8 cellular contexts compared by ENCODE assay signal in genomic region chr10:79067241-79068202, GRCh38. TPM values are rescaled to one million over a fixed set of nuclear protein-coding genes. Genes with fewer than 3 reads are reported as not detected.
DNase-seq lines count a peak whose midpoint lies in the region; ATAC-seq and TF ChIP-seq lines count a peak whose summit lies in the region.

No MANE protein-coding gene starts in this region.

- H3K9me3 Mint-ChIP-seq in Calu3 (ENCODE audit: low read depth, unreplicated experiment), result no peaks in the 10 kb centered on the region
- H3K9me3 Mint-ChIP-seq in natural killer cell, result no peaks in the 10 kb centered on the region
- no peaks in the 10 kb centered on the region for H3K9me3 Mint-ChIP-seq in stimulated activated memory B cell treated with anti-CD40 and anti-IgM and Interleukin-4, amounts not matched to agents 10 μg/mL and 1 μg/mL and 100 μg/mL, for 72 hours

- peak; percentile 76 for TF ChIP-seq EP300 in Ishikawa (IDR thresholded peaks at IDR 0.05; ENCODE audit: borderline replicate concordance)

- H3K4me1 Mint-ChIP-seq in Calu3 (ENCODE audit: low read depth, unreplicated experiment) (peaks cover 18% of the 10 kb centered on the region), natural killer cell (peaks cover 8 to 67% of the 10 kb centered on the region in 2 donors)
- H3K4me1 Mint-ChIP-seq in stimulated activated memory B cell treated with anti-CD40 and anti-IgM and Interleukin-4, amounts not matched to agents 10 μg/mL and 1 μg/mL and 100 μg/mL, for 72 hours, result peaks cover 30% of the 10 kb centered on the region

- H3K4me3 Mint-ChIP-seq in Calu3 (ENCODE audit: low read depth, unreplicated experiment), result peak overlapping the region; percentile 70
- peak overlapping the region; percentile 80 for H3K4me3 Mint-ChIP-seq in natural killer cell
- peak overlapping the region; percentile 80 for H3K4me3 Mint-ChIP-seq in stimulated activated memory B cell treated with anti-CD40 and anti-IgM and Interleukin-4, amounts not matched to agents 10 μg/mL and 1 μg/mL and 100 μg/mL, for 72 hours

- intact Hi-C loops in Calu3 (cut with micrococcal nuclease; ENCODE audit: unreplicated experiment), result loop anchor here (1.0 to 10.0 kb wide), 3 partner anchors 128 to 765 kb away; no protein-coding TSS in a partner anchor
- intact Hi-C loops in natural killer cell (cut with micrococcal nuclease), result loop anchor here (1.0 to 5.0 kb wide), 3 partner anchors 41 to 94 kb away; no protein-coding TSS in a partner anchor

- peak; percentile 37 for TF ChIP-seq CTCF in Calu3 (IDR thresholded peaks at IDR 0.05; ENCODE audit: unreplicated experiment)
- no peak for TF ChIP-seq CTCF in natural killer cell (IDR thresholded peaks at IDR 0.05)

- BruUV-seq in Calu3 (replicated peaks; lab: Mats Ljungman, UMichigan), result no TSS peak

- DNase-seq in Calu3, result peak; percentile 93
- peak; percentile 81 for DNase-seq in RPMI8226
- DNase-seq in activated gamma-delta T cell (lab: John Stamatoyannopoulos, UW), result peak; percentile 73
- peak; percentile 50 for DNase-seq in fibroblast of the conjunctiva (ENCODE audit: low read depth)
- peak; percentile 79 for DNase-seq in natural killer cell

- peaks cover 57% of the 10 kb centered on the region for H3K36me3 Mint-ChIP-seq in Calu3 (ENCODE audit: insufficient read depth, unreplicated experiment)
- no peaks in the 10 kb centered on the region for H3K36me3 Mint-ChIP-seq in natural killer cell
- no peaks in the 10 kb centered on the region for H3K36me3 Mint-ChIP-seq in stimulated activated memory B cell treated with anti-CD40 and anti-IgM and Interleukin-4, amounts not matched to agents 10 μg/mL and 1 μg/mL and 100 μg/mL, for 72 hours

- CTCF ChIA-PET in Calu3 (lab: Charles Lee), result interaction anchor here (0.6 to 1.5 kb wide), 16 partner anchors 8 to 1296 kb away, joined by 3 to 8 read pairs (median 5); no protein-coding TSS in a partner anchor

- H3K27me3 Mint-ChIP-seq in Calu3 (ENCODE audit: unreplicated experiment) (no peaks in the 10 kb centered on the region), natural killer cell (ENCODE audit: low read depth in 2 of 2) (no peaks in the 10 kb centered on the region)
- H3K27me3 Mint-ChIP-seq in stimulated activated memory B cell treated with anti-CD40 and anti-IgM and Interleukin-4, amounts not matched to agents 10 μg/mL and 1 μg/mL and 100 μg/mL, for 72 hours, result peaks cover 19% of the 10 kb centered on the region

- ATAC-seq in natural killer cell, result peak; percentile 35 to 49 (median 41)
- ATAC-seq in stimulated activated memory B cell treated with anti-CD40 and anti-IgM and Interleukin-4, amounts not matched to agents 10 μg/mL and 1 μg/mL and 100 μg/mL, for 72 hours, result peak; percentile 14
- ATAC-seq in GM18909 (IDR thresholded peaks at IDR 0.05; ENCODE audit: poor library complexity, unreplicated experiment), result no peak

- H3K27ac Mint-ChIP-seq in Calu3 (ENCODE audit: unreplicated experiment) (peak overlapping the region; percentile 46), natural killer cell (peak overlapping the region; percentile 65 to 92)
- peak overlapping the region; percentile 18 for H3K27ac Mint-ChIP-seq in stimulated activated memory B cell treated with anti-CD40 and anti-IgM and Interleukin-4, amounts not matched to agents 10 μg/mL and 1 μg/mL and 100 μg/mL, for 72 hours

- peak; percentile 40 for TF ChIP-seq RAD21 in Ishikawa (IDR thresholded peaks at IDR 0.05; ENCODE audit: low read depth)

TF ChIP-seq in Ishikawa, 13 proteins besides CTCF, POLR2A, EP300 and RAD21:
- TF ChIP-seq FOXM1 (IDR thresholded peaks at IDR 0.05; ENCODE audit: borderline replicate concordance, low read depth), result peak; percentile 52
- peak; percentile 23; the same call in 1 of the 2 replicates for TF ChIP-seq CEBPB (IDR thresholded peaks at IDR 0.05)
- no peak for TF ChIP-seq REST (IDR thresholded peaks at IDR 0.05; ENCODE audit: low read depth)
- peak; percentile 73; the same call in 1 of the 2 replicates for TF ChIP-seq TCF12 (IDR thresholded peaks at IDR 0.05; ENCODE audit: low read depth)
- TF ChIP-seq USF1 (IDR thresholded peaks at IDR 0.05), result no peak
- TF ChIP-seq NFIC (IDR thresholded peaks at IDR 0.05), result peak; percentile 59
- TF ChIP-seq ZBTB7A (IDR thresholded peaks at IDR 0.05; ENCODE audit: low read depth), result peak; percentile 100
- peak; percentile 50 for TF ChIP-seq CREB1 (IDR thresholded peaks at IDR 0.05; ENCODE audit: low read depth)
- peak; percentile 85 for TF ChIP-seq MAX (IDR thresholded peaks at IDR 0.05)
- peak; percentile 74; the same call in 1 of the 2 replicates for TF ChIP-seq TAF1 (IDR thresholded peaks at IDR 0.05; ENCODE audit: low read depth)
- peak; percentile 100 for TF ChIP-seq EGR1 (IDR thresholded peaks at IDR 0.05)
- TF ChIP-seq YY1 (IDR thresholded peaks at IDR 0.05; ENCODE audit: low read depth), result peak; percentile 77
- peak; percentile 84 for TF ChIP-seq TEAD4 (IDR thresholded peaks at IDR 0.05)
TF ChIP-seq in Ishikawa: peak in this region for 11.

RNA-seq across cellular contexts. Expression of gene ZMIZ1, which starts 1.2 kb away (rescaled TPM):
- total RNA-seq in Calu3 (2022) (20.3 and 23.5 TPM in 2 replicates), natural killer cell (10 to 100 TPM; 36.5 to 51.5 (median 37.9) TPM)

Comparison
In these comparisons a context has a peak if more than half of its experiments do, and no peak if none do; other contexts are left out.
1. H3K27ac Mint-ChIP-seq: peak in every context shown above with its lines; median percentile 78 in natural killer cell; 46 in Calu3; 18 in stimulated activated memory B cell treated with anti-CD40 and anti-IgM and Interleukin-4, amounts not matched to agents 10 μg/mL and 1 μg/mL and 100 μg/mL, for 72 hours.